ENCODE assay signal across 12 cellular contexts in the genomic region with DNA sequence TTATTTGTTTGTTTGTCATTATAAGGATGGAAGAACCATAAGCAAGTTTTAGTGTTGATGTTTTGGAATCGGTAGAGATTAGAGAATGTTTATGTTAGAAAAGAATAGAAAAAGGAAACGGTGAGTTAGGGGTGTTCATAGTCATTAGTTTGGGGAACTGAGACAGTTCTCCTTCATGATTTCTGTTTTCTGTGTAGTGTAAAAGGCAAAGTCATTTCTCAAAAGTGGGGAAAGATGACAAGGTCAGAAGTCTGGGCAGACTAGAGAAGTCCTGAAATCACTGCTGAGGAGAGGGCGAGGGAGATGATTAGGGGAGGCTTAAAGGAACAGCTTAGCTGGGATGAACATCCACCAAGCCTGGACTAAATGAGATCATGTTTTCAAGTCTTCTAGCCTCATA.
DNase-seq lines count a peak whose midpoint lies in the region; ATAC-seq lines count a peak whose summit lies in the region.
"Had no signal": no experiment of that assay in that cellular context is flagged by ENCODE, and none has a peak within 500 bp of the region (broad histone marks: within the 10 kb centered on the region; RNA-seq: fewer than 3 reads in every experiment).

No MANE protein-coding gene starts in this region.

- ATAC-seq in GM18520 (IDR thresholded peaks at IDR 0.05; ENCODE audit: unreplicated experiment), result peak; percentile 26
- peak; percentile 63 for ATAC-seq in GM21423 (IDR thresholded peaks at IDR 0.05; ENCODE audit: unreplicated experiment)
- peak; percentile 56 for ATAC-seq in HG03066 (IDR thresholded peaks at IDR 0.05; ENCODE audit: low read depth, unreplicated experiment)
- ATAC-seq in sciatic nerve, result no peak
- ATAC-seq: left cardiac atrium had no signal

- H3K4me3 Mint-ChIP-seq in activated T-helper 2 cell treated with anti-CD3 and anti-CD28 coated beads, Interferon-gamma antibody, Interleukin-2, Interleukin-4, amounts not matched to agents 10 μg/mL and 5 μg/mL and 100 μg/mL, durations not matched to agents 14 hours and 24 hours and 36 hours (ENCODE audit: low read depth), result no peak overlapping the region
- no peak overlapping the region for H3K4me3 Mint-ChIP-seq in CD4-positive, alpha-beta memory T cell

- H3K27ac ChIP-seq in CD4-positive, alpha-beta memory T cell (ENCODE audit: low read depth, low read length), result no peak overlapping the region
- H3K27ac ChIP-seq: parathyroid adenoma had no signal

- H3K4me1 ChIP-seq in CD4-positive, alpha-beta memory T cell (ENCODE audit: insufficient read depth, low read length), result no peaks in the 10 kb centered on the region
- H3K4me1 ChIP-seq: parathyroid adenoma had no signal

- H3K27me3 Mint-ChIP-seq in activated T-helper 2 cell treated with anti-CD3 and anti-CD28 coated beads, Interferon-gamma antibody, Interleukin-2, Interleukin-4, amounts not matched to agents 10 μg/mL and 5 μg/mL and 100 μg/mL, durations not matched to agents 14 hours and 24 hours and 36 hours (ENCODE audit: low read depth), result no peaks in the 10 kb centered on the region
- no peaks in the 10 kb centered on the region for H3K27me3 Mint-ChIP-seq in CD4-positive, alpha-beta memory T cell

- H3K9me3 Mint-ChIP-seq in activated T-helper 2 cell treated with anti-CD3 and anti-CD28 coated beads, Interferon-gamma antibody, Interleukin-2, Interleukin-4, amounts not matched to agents 10 μg/mL and 5 μg/mL and 100 μg/mL, durations not matched to agents 14 hours and 24 hours and 36 hours, result peaks cover 20% of the 10 kb centered on the region
- peaks cover 1 to 15% (median 4%) of the 10 kb centered on the region in 8 donors for H3K9me3 Mint-ChIP-seq in CD4-positive, alpha-beta memory T cell

- DNase-seq in activated T-helper 2 cell treated with anti-CD3 and anti-CD28 coated beads, Interferon-gamma antibody, Interleukin-2, Interleukin-4, amounts not matched to agents 10 μg/mL and 5 μg/mL and 100 μg/mL, durations not matched to agents 14 hours and 24 hours and 36 hours (ENCODE audit: low spot score), result no peak
- DNase-seq in sciatic nerve (ENCODE audit: low spot score), result no peak
- DNase-seq in dermis blood vessel endothelial cell, result no peak
- no peak for DNase-seq in midbrain (lab: John Stamatoyannopoulos, UW)
- no peak for DNase-seq in CD4-positive, alpha-beta memory T cell
- DNase-seq: Kasumi-1, left cardiac atrium, SK-N-SH had no signal

- peaks cover 35% of the 10 kb centered on the region for H3K4me1 Mint-ChIP-seq in activated T-helper 2 cell treated with anti-CD3 and anti-CD28 coated beads, Interferon-gamma antibody, Interleukin-2, Interleukin-4, amounts not matched to agents 10 μg/mL and 5 μg/mL and 100 μg/mL, durations not matched to agents 14 hours and 24 hours and 36 hours (ENCODE audit: low read depth)
- peaks cover 0 to 10% (median 2%) of the 10 kb centered on the region in 4 donors for H3K4me1 Mint-ChIP-seq in CD4-positive, alpha-beta memory T cell

- peaks cover 20% of the 10 kb centered on the region for H3K36me3 Mint-ChIP-seq in activated T-helper 2 cell treated with anti-CD3 and anti-CD28 coated beads, Interferon-gamma antibody, Interleukin-2, Interleukin-4, amounts not matched to agents 10 μg/mL and 5 μg/mL and 100 μg/mL, durations not matched to agents 14 hours and 24 hours and 36 hours (ENCODE audit: low read depth)
- H3K36me3 Mint-ChIP-seq in CD4-positive, alpha-beta memory T cell, result no peaks in the 10 kb centered on the region

- H3K9me3 ChIP-seq in CD4-positive, alpha-beta memory T cell (ENCODE audit: control insufficient read depth in 1 of 2, low read length in 2 of 2), result no peaks in the 10 kb centered on the region
- H3K9me3 ChIP-seq: SK-N-SH had no signal

- intact Hi-C loops in activated T-helper 2 cell treated with anti-CD3 and anti-CD28 coated beads, Interferon-gamma antibody, Interleukin-2, Interleukin-4, amounts not matched to agents 10 μg/mL and 5 μg/mL and 100 μg/mL, durations not matched to agents 14 hours and 24 hours and 36 hours (cut with micrococcal nuclease), result loop anchor here (1.0 to 2.0 kb wide), 2 partner anchors 8 to 15 kb away; no protein-coding TSS in a partner anchor
- intact Hi-C loops in sciatic nerve (cut with DNase I), result no loop called here
- intact Hi-C loops in CD4-positive, alpha-beta memory T cell (cut with micrococcal nuclease), result no loop called here

- POLR2A ChIA-PET in CD4-positive, alpha-beta memory T cell (lab: Charles Lee; ENCODE audit: partially characterized antibody), result no interaction called here

- CTCF ChIA-PET in CD4-positive, alpha-beta memory T cell (lab: Charles Lee; ENCODE audit: partially characterized antibody), result no interaction called here

- H3K27ac Mint-ChIP-seq in activated T-helper 2 cell treated with anti-CD3 and anti-CD28 coated beads, Interferon-gamma antibody, Interleukin-2, Interleukin-4, amounts not matched to agents 10 μg/mL and 5 μg/mL and 100 μg/mL, durations not matched to agents 14 hours and 24 hours and 36 hours, result peak overlapping the region; percentile 6
- peak overlapping the region in 1 of 7 donors; percentile 53 for H3K27ac Mint-ChIP-seq in CD4-positive, alpha-beta memory T cell

- no peaks in the 10 kb centered on the region for H3K36me3 ChIP-seq in CD4-positive, alpha-beta memory T cell (ENCODE audit: insufficient read depth, low read length)

- no peaks in the 10 kb centered on the region for H3K27me3 ChIP-seq in CD4-positive, alpha-beta memory T cell (ENCODE audit: insufficient read depth, low read length)

- no peak overlapping the region for H3K4me3 ChIP-seq in CD4-positive, alpha-beta memory T cell (ENCODE audit: low read length in 2 of 2)
